9 cellular contexts compared by ENCODE assay signal in the genomic region with DNA sequence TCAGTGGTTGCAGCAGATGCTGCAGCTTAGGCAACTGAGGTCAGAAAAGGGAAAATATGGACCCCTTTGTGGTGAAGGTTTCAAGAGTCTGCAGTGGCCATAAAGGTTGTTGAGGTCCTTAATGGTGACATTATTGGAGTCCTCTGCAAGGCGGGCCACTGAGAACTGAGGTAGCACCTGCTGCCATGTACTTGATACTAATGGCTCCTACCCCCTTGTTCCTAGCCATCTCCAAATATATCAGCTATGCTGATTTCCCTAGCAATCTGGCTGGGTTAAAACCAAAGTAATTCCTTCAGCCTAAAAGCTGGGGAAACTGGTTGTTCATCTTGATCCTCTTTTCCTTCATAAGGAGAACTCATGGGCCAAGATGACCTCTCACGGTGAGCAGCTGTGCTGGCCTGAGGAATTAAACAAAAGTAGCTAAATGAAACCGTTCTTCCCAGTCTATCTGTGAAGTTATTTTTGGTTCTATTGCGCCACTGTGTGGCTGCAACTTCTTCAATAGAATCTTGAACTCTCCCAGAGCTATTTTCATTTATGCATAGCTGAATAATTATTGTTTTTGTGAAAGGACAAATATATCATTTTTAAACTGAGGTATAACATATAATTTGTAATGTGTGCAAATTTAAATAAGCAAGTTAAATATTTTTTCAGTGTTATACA.
DNase-seq lines count a peak whose midpoint lies in the region; ATAC-seq and TF ChIP-seq lines count a peak whose summit lies in the region.
"Had no signal": no experiment of that assay in that cellular context is flagged by ENCODE, and none has a peak within 500 bp of the region (broad histone marks: within the 10 kb centered on the region; RNA-seq: fewer than 3 reads in every experiment).

No MANE protein-coding gene starts in this region.

- peak; percentile 75 to 88 for TF ChIP-seq CTCF in brain (conservative IDR thresholded peaks at IDR 0.05)

- intact Hi-C loops in left colon (cut with DNase I, micrococcal nuclease): loop anchor here in 1 of 2 donors (5.0 kb wide), 1 partner anchor 110 kb away; no protein-coding TSS in a partner anchor

- H3K36me3 Mint-ChIP-seq in brain: no peaks in the 10 kb centered on the region
- H3K36me3 Mint-ChIP-seq in activated naive CD8-positive, alpha-beta T cell treated with anti-CD3 and anti-CD28 coated beads for 36 hours: no peaks in the 10 kb centered on the region
- H3K36me3 Mint-ChIP-seq: IgD-negative memory B cell had no signal

- ATAC-seq in left colon (peak; percentile 87), HG02938 (IDR thresholded peaks at IDR 0.05; ENCODE audit: unreplicated experiment) (no peak), GM21717 (IDR thresholded peaks at IDR 0.05; ENCODE audit: unreplicated experiment) (no peak)

- peaks cover 0 to 3% (median 0%) of the 10 kb centered on the region in 5 experiments for H3K9me3 Mint-ChIP-seq in brain
- no peaks in the 10 kb centered on the region for H3K9me3 Mint-ChIP-seq in activated naive CD8-positive, alpha-beta T cell treated with anti-CD3 and anti-CD28 coated beads for 36 hours

- peak; percentile 19 for DNase-seq in DMS53 treated with DMSO at 0.1 percent for 48 hours (lab: John Stamatoyannopoulos, UW; ENCODE audit: unreplicated experiment)
- peak; percentile 8 for DNase-seq in NCI-H1105 (lab: John Stamatoyannopoulos, UW)
- DNase-seq in left colon: peak in 1 of 2 donors; percentile 59
- DNase-seq in T-helper 9 cell: no peak
- no peak for DNase-seq in activated naive CD8-positive, alpha-beta T cell treated with anti-CD3 and anti-CD28 coated beads for 36 hours

- H3K4me1 Mint-ChIP-seq in brain: no peaks in the 10 kb centered on the region
- no peaks in the 10 kb centered on the region for H3K4me1 Mint-ChIP-seq in activated naive CD8-positive, alpha-beta T cell treated with anti-CD3 and anti-CD28 coated beads for 36 hours

- no peak overlapping the region for H3K27ac Mint-ChIP-seq in brain
- no peak overlapping the region for H3K27ac Mint-ChIP-seq in activated naive CD8-positive, alpha-beta T cell treated with anti-CD3 and anti-CD28 coated beads for 36 hours
- H3K27ac Mint-ChIP-seq: IgD-negative memory B cell had no signal

- peaks cover 3% of the 10 kb centered on the region for H3K27me3 Mint-ChIP-seq in brain
- peaks cover 6% of the 10 kb centered on the region for H3K27me3 Mint-ChIP-seq in activated naive CD8-positive, alpha-beta T cell treated with anti-CD3 and anti-CD28 coated beads for 36 hours
- H3K27me3 Mint-ChIP-seq: IgD-negative memory B cell had no signal

- no peak overlapping the region for H3K4me3 Mint-ChIP-seq in brain
- H3K4me3 Mint-ChIP-seq in activated naive CD8-positive, alpha-beta T cell treated with anti-CD3 and anti-CD28 coated beads for 36 hours: no peak overlapping the region
- H3K4me3 Mint-ChIP-seq: IgD-negative memory B cell had no signal

Comparison
In these comparisons a context has a peak if more than half of its experiments do, and no peak if none do; other contexts are left out.
1. DNase-seq: peak in DMS53 treated with DMSO at 0.1 percent for 48 hours (single experiment) and NCI-H1105 (single experiment); none in T-helper 9 cell (single experiment) and activated naive CD8-positive, alpha-beta T cell treated with anti-CD3 and anti-CD28 coated beads for 36 hours (single experiment).